ENCODE assay signal across 16 cellular contexts in the genomic region with DNA sequence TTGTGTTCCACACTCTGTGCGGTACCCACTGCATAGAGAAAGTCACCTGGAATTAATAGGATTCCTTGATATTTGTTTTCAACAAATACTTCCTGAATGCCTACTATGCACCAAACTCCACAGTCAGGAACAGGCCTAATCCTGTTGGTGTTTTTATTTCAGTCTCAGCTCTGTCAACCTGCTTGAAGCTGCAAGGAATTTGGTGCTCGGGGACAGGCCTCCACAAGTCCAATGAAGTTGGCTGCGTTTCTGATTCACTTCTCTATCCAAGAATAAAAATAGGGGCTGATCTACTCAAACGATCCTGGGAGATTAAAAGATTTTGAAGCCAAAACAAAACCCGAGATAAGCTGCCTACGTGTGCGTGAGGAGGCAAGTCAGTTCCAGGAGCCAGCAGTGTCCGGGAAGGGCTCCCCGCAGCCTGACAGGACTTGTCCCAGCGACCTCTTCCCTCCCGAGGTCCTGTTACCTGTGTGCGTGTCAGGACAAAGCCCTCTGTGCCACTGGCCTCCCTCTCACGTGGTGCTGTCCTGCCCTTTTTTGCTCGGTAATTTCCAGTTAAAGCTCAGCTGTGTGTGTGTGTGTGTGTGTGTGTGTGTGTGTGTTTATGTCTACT.
DNase-seq lines count a peak whose midpoint lies in the region; ATAC-seq lines count a peak whose summit lies in the region.
"Had no signal": no experiment of that assay in that cellular context is flagged by ENCODE, and none has a peak within 500 bp of the region (broad histone marks: within the 10 kb centered on the region; RNA-seq: fewer than 3 reads in every experiment).

No MANE protein-coding gene starts in this region.

- peaks cover 0 to 8% of the 10 kb centered on the region in 2 donors for H3K9me3 ChIP-seq in neuronal stem cell (replicated peaks in 1 of 2; ENCODE audit: control insufficient read depth in 2 of 2, insufficient read depth in 1 of 2, low read depth in 1 of 2, low read length in 2 of 2)

- H3K9ac ChIP-seq in neuronal stem cell (ENCODE audit: low read depth, low read length, poor library complexity): peak overlapping the region; percentile 25

- no peak overlapping the region for H4K91ac ChIP-seq in neuronal stem cell (ENCODE audit: low read depth, low read length, poor library complexity)

- no peak overlapping the region for H3K4me3 Mint-ChIP-seq in stimulated activated naive CD8-positive, alpha-beta T cell treated with anti-CD3 and anti-CD28 coated beads, Interleukin-15, amount 100 ng/mL, for 72 hours

- no peak overlapping the region for H3K4me3 ChIP-seq in neuronal stem cell (ENCODE audit: low read length in 2 of 2)
- no peak overlapping the region for H3K4me3 ChIP-seq in urinary bladder (ENCODE audit: low read depth, low read length)

- H2BK15ac ChIP-seq in neuronal stem cell (ENCODE audit: low read length): peak overlapping the region; percentile 10

- H2BK120ac ChIP-seq in neuronal stem cell (ENCODE audit: low read depth, low read length): peak overlapping the region; percentile 90

- H3K4me1 ChIP-seq in neuronal stem cell (ENCODE audit: control insufficient read depth in 2 of 2, insufficient read depth in 1 of 2, low read depth in 1 of 2, low read length in 2 of 2) (peaks cover 2 to 3% of the 10 kb centered on the region in 2 donors), urinary bladder (ENCODE audit: insufficient read depth) (no peaks in the 10 kb centered on the region)

- H2AFZ ChIP-seq in neuronal stem cell (ENCODE audit: low read length): no peak overlapping the region

- no peak overlapping the region for H2BK12ac ChIP-seq in neuronal stem cell (ENCODE audit: low read length)

- peak overlapping the region; percentile 87 for H3K18ac ChIP-seq in neuronal stem cell (ENCODE audit: low read length)

- no peak overlapping the region for H2BK5ac ChIP-seq in neuronal stem cell (ENCODE audit: low read length)

- intact Hi-C loops in left cardiac atrium (cut with DNase I): no loop called here

- H3K23ac ChIP-seq in neuronal stem cell (ENCODE audit: low read depth, low read length, poor library complexity): no peak overlapping the region

- no peaks in the 10 kb centered on the region for H3K36me3 ChIP-seq in neuronal stem cell (replicated peaks in 1 of 2; ENCODE audit: control insufficient read depth in 2 of 2, insufficient read depth in 2 of 2, low read length in 2 of 2)
- H3K36me3 ChIP-seq in urinary bladder (ENCODE audit: insufficient read depth): no peaks in the 10 kb centered on the region

- H3K4me2 ChIP-seq in neuronal stem cell (ENCODE audit: insufficient read depth, low read length, poor library complexity, severe bottlenecking): no peak overlapping the region

- peaks cover 0 to 3% (median 0%) of the 10 kb centered on the region in 3 experiments for H3K27me3 ChIP-seq in neuronal stem cell (ENCODE audit: control insufficient read depth in 3 of 3, insufficient read depth in 3 of 3, low read depth in 1 of 3, low read length in 3 of 3)

- H3K4me1 Mint-ChIP-seq in stimulated activated naive CD8-positive, alpha-beta T cell treated with anti-CD3 and anti-CD28 coated beads, Interleukin-15, amount 100 ng/mL, for 72 hours: no peaks in the 10 kb centered on the region

- H3K4ac ChIP-seq in neuronal stem cell (ENCODE audit: low read length): no peak overlapping the region

- no CpG with 5 or more reads among the region's 14 CpGs for WGBS in neuronal stem cell (ENCODE audit: extremely low coverage in 2 of 2, insufficient read length in 2 of 2, insufficient replicate concordance in 1 of 2), 2 donors
- WGBS in urinary bladder: 27% methylated on average over 14 of the region's 14 CpGs

- H3K9me3 Mint-ChIP-seq in stimulated activated naive CD8-positive, alpha-beta T cell treated with anti-CD3 and anti-CD28 coated beads, Interleukin-15, amount 100 ng/mL, for 72 hours: peaks cover 10 to 21% of the 10 kb centered on the region in 2 donors

- H3K14ac ChIP-seq in neuronal stem cell (ENCODE audit: low read length): no peak overlapping the region

- peak overlapping the region; percentile 13 for H2AK5ac ChIP-seq in neuronal stem cell (ENCODE audit: low read depth, low read length)

- DNase-seq in DMS153 (lab: John Stamatoyannopoulos, UW): peak; percentile 39
- DNase-seq in DMS153 treated with DMSO at 0.1 percent for 48 hours (lab: John Stamatoyannopoulos, UW; ENCODE audit: unreplicated experiment): no peak
- DNase-seq in left cardiac atrium: peak; percentile 66
- DNase-seq in neuronal stem cell (ENCODE audit: low spot score): no peak
- no peak for DNase-seq in stimulated activated naive CD8-positive, alpha-beta T cell treated with anti-CD3 and anti-CD28 coated beads, Interleukin-15, amount 100 ng/mL, for 72 hours
- DNase-seq in NCI-H1092 treated with DMSO at 0.1 percent for 48 hours (lab: John Stamatoyannopoulos, UW): no peak
- DNase-seq: 8988T; activated CD4-positive, CD25-positive, alpha-beta regulatory T cell; activated T-cell treated with anti-CD3 and anti-CD28 coated beads for 4 hours; hypothalamus; midbrain; NCI-H1694 treated with DMSO at 0.1 percent for 48 hours; NK-92 treated with Interleukin-12 subunit alpha and Interleukin-12 subunit beta, amount 100 ng/mL, for 24 hours had no signal

- H3K79me1 ChIP-seq in neuronal stem cell (ENCODE audit: low read depth, low read length): no peaks in the 10 kb centered on the region

- no peaks in the 10 kb centered on the region for H3K27me3 Mint-ChIP-seq in stimulated activated naive CD8-positive, alpha-beta T cell treated with anti-CD3 and anti-CD28 coated beads, Interleukin-15, amount 100 ng/mL, for 72 hours

- no peak overlapping the region for H3K27ac Mint-ChIP-seq in stimulated activated naive CD8-positive, alpha-beta T cell treated with anti-CD3 and anti-CD28 coated beads, Interleukin-15, amount 100 ng/mL, for 72 hours

- H3K27ac ChIP-seq in neuronal stem cell (replicated peaks; ENCODE audit: low read length) (no peak overlapping the region), urinary bladder (ENCODE audit: low read depth) (peak overlapping the region; percentile 94)

- H4K8ac ChIP-seq in neuronal stem cell (ENCODE audit: low read depth, low read length): no peak overlapping the region

- ATAC-seq in left cardiac atrium: peak; percentile 7 to 30
- no peak for ATAC-seq in stimulated activated naive CD8-positive, alpha-beta T cell treated with anti-CD3 and anti-CD28 coated beads, Interleukin-15, amount 100 ng/mL, for 72 hours
- no peak for ATAC-seq in HG02798 (IDR thresholded peaks at IDR 0.05; ENCODE audit: poor library complexity, unreplicated experiment)
- ATAC-seq: SK-N-SH treated with all-trans-retinoic acid at 6 μM for 48 hours had no signal

Comparison
In these comparisons a context has a peak if more than half of its experiments do, and no peak if none do; other contexts are left out.
1. DNase-seq: peak in DMS153 (single experiment) and left cardiac atrium (single experiment); none in DMS153 treated with DMSO at 0.1 percent for 48 hours (single experiment), neuronal stem cell (single experiment), stimulated activated naive CD8-positive, alpha-beta T cell treated with anti-CD3 and anti-CD28 coated beads, Interleukin-15, amount 100 ng/mL, for 72 hours (0 of 2) and NCI-H1092 treated with DMSO at 0.1 percent for 48 hours (single experiment).
2. ATAC-seq: peak in left cardiac atrium (2 of 2); none in stimulated activated naive CD8-positive, alpha-beta T cell treated with anti-CD3 and anti-CD28 coated beads, Interleukin-15, amount 100 ng/mL, for 72 hours (single experiment) and HG02798 (single experiment).